In the genomic region with DNA sequence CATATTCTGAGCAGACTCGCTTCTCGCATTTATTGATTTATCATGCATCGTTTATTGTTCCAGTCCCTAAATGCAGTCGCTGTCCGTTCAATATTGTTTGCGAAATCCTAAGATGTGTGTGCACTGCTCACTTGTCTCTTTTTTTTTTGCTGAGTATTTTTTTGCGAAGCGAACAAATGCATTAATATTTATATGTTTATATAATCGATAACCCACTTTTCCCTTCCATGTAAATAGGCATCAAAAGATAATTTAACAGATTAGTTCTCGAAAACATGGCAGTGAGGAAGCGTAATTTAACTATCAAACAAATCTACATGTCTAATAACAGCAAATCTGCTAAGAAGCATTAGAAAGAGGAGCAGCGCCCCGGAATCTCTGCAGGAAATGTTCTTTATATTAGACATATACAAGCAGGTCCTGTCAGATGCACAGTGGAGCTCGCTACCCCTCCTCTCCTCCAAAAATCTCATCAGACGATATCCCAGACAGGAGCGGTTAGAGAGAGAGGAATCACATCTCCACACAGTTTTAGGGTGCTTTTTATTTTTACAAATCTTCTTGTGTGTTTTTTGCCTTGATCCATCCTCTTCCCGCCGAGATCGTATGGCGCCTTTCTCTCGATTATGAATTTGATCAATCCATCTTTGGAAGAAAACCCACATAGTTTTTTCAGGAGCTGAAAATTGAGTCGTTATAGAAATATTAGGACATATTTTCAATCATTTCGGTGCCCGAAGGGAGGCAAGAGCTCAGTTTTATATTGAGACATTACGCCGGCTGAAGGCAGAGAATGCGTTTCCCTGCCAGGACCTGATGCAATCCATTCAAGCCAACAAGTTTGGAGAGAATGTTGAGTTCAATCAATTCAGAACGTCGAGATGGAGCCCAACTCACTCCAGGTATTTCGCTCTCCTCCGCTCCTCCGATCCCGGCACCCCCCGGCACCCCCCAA, we compare ENCODE assay signal across 8 cellular contexts. TPM values are rescaled to one million over a fixed set of nuclear protein-coding genes. Genes with fewer than 3 reads are reported as not detected.
DNase-seq lines count a peak whose midpoint lies in the region; ATAC-seq, FAIRE-seq and TF ChIP-seq lines count a peak whose summit lies in the region.

A gene with protein sequence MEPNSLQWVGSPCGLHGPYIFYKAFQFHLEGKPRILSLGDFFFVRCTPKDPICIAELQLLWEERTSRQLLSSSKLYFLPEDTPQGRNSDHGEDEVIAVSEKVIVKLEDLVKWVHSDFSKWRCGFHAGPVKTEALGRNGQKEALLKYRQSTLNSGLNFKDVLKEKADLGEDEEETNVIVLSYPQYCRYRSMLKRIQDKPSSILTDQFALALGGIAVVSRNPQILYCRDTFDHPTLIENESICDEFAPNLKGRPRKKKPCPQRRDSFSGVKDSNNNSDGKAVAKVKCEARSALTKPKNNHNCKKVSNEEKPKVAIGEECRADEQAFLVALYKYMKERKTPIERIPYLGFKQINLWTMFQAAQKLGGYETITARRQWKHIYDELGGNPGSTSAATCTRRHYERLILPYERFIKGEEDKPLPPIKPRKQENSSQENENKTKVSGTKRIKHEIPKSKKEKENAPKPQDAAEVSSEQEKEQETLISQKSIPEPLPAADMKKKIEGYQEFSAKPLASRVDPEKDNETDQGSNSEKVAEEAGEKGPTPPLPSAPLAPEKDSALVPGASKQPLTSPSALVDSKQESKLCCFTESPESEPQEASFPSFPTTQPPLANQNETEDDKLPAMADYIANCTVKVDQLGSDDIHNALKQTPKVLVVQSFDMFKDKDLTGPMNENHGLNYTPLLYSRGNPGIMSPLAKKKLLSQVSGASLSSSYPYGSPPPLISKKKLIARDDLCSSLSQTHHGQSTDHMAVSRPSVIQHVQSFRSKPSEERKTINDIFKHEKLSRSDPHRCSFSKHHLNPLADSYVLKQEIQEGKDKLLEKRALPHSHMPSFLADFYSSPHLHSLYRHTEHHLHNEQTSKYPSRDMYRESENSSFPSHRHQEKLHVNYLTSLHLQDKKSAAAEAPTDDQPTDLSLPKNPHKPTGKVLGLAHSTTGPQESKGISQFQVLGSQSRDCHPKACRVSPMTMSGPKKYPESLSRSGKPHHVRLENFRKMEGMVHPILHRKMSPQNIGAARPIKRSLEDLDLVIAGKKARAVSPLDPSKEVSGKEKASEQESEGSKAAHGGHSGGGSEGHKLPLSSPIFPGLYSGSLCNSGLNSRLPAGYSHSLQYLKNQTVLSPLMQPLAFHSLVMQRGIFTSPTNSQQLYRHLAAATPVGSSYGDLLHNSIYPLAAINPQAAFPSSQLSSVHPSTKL (plus strand): TSS at position 871 of the 955 bp plus-strand sequence. CDS start 11 bp downstream, at position 882.

- H2BK15ac ChIP-seq in neuronal stem cell (ENCODE audit: low read length): no peak within 1 kb of the TSS

- H3K9me3 ChIP-seq in adrenal gland (replicated peaks in 1 of 3) (no peaks in the 10 kb centered on the region), neuronal stem cell (replicated peaks in 1 of 2; ENCODE audit: control insufficient read depth in 2 of 2, insufficient read depth in 1 of 2, low read depth in 1 of 2, low read length in 2 of 2) (no peaks in the 10 kb centered on the region)

- H3K36me3 ChIP-seq in adrenal gland (replicated peaks in 1 of 2): no peaks in the 10 kb centered on the region
- H3K36me3 ChIP-seq in neuronal stem cell (replicated peaks in 1 of 2; ENCODE audit: control insufficient read depth in 2 of 2, insufficient read depth in 2 of 2, low read length in 2 of 2): no peaks in the 10 kb centered on the region

- no peak within 1 kb of the TSS for H3K18ac ChIP-seq in neuronal stem cell (ENCODE audit: low read length)

- H2BK5ac ChIP-seq in neuronal stem cell (ENCODE audit: low read length): no peak within 1 kb of the TSS

- peak; percentile 68 for DNase-seq in Caki2 (ENCODE audit: low read depth)
- DNase-seq in HTR-8/SVneo (ENCODE audit: insufficient read length, low spot score): peak; percentile 74
- peak; percentile 58 for DNase-seq in RPMI8226
- DNase-seq in adrenal gland: peak; percentile 30 to 64 (median 60)
- no peak for DNase-seq in Right ventricle myocardium inferior (ENCODE audit: missing footprints)
- DNase-seq in neuronal stem cell (ENCODE audit: low spot score): peak; percentile 50

- no peaks in the 10 kb centered on the region for H3K79me1 ChIP-seq in neuronal stem cell (ENCODE audit: low read depth, low read length)

- H3K4ac ChIP-seq in neuronal stem cell (ENCODE audit: low read length): no peak within 1 kb of the TSS

- peak within 1 kb of the TSS; percentile 89 to 99 (median 94) for H3K27ac ChIP-seq in adrenal gland
- peak within 1 kb of the TSS; percentile 57 for H3K27ac ChIP-seq in neuronal stem cell (replicated peaks; ENCODE audit: low read length)

- FAIRE-seq in HTR-8/SVneo (lab: Jason Lieb, UNC): no peak

- no peak within 1 kb of the TSS for H3K14ac ChIP-seq in neuronal stem cell (ENCODE audit: low read length)

- H3K4me3 ChIP-seq in adrenal gland: peak within 1 kb of the TSS; percentile 57 to 78 (median 67)
- H3K4me3 ChIP-seq in neuronal stem cell (ENCODE audit: low read length in 2 of 2): peak within 1 kb of the TSS; percentile 63 to 78

- peak within 1 kb of the TSS; percentile 95 for H2AFZ ChIP-seq in neuronal stem cell (ENCODE audit: low read length)

- ATAC-seq in Right ventricle myocardium inferior (no peak), HG03460 (IDR thresholded peaks at IDR 0.05; ENCODE audit: unreplicated experiment) (no peak), HG02623 (IDR thresholded peaks at IDR 0.05; ENCODE audit: unreplicated experiment) (no peak)

- H4K91ac ChIP-seq in neuronal stem cell (ENCODE audit: low read depth, low read length, poor library complexity): no peak within 1 kb of the TSS

- H3K4me1 ChIP-seq in adrenal gland (replicated peaks in 1 of 2): peaks cover 20 to 42% of the 10 kb centered on the region in 2 donors
- H3K4me1 ChIP-seq in neuronal stem cell (ENCODE audit: control insufficient read depth in 2 of 2, insufficient read depth in 1 of 2, low read depth in 1 of 2, low read length in 2 of 2): peaks cover 4 to 5% of the 10 kb centered on the region in 2 donors

- no peak for TF ChIP-seq CTCF in adrenal gland (IDR thresholded peaks at IDR 0.05)

- in situ Hi-C loops in Caki2 (cut with HindIII; ENCODE audit: low pct_unique_long_range_greater_than_20kb, low sequenced_read_pairs): no loop called here

- H4K8ac ChIP-seq in neuronal stem cell (ENCODE audit: low read depth, low read length): no peak within 1 kb of the TSS

- H2BK12ac ChIP-seq in neuronal stem cell (ENCODE audit: low read length): no peak within 1 kb of the TSS

- no peak within 1 kb of the TSS for H2BK120ac ChIP-seq in neuronal stem cell (ENCODE audit: low read depth, low read length)

- peak within 1 kb of the TSS; percentile 91 for H3K4me2 ChIP-seq in neuronal stem cell (ENCODE audit: insufficient read depth, low read length, poor library complexity, severe bottlenecking)

- H2AK5ac ChIP-seq in neuronal stem cell (ENCODE audit: low read depth, low read length): no peak within 1 kb of the TSS

- 0 to 1% (median 1%) methylated on average over 30 to 34 of the region's 34 CpGs for WGBS in adrenal gland, 4 donors
- WGBS in neuronal stem cell (ENCODE audit: extremely low coverage in 2 of 2, insufficient read length in 2 of 2, insufficient replicate concordance in 1 of 2), 2 donors: no CpG with 5 or more reads among the region's 34 CpGs

- no peak within 1 kb of the TSS for H3K23ac ChIP-seq in neuronal stem cell (ENCODE audit: low read depth, low read length, poor library complexity)

- no peak within 1 kb of the TSS for H3K9ac ChIP-seq in neuronal stem cell (ENCODE audit: low read depth, low read length, poor library complexity)

- H3K27me3 ChIP-seq in adrenal gland (no peaks in the 10 kb centered on the region), neuronal stem cell (ENCODE audit: control insufficient read depth in 3 of 3, insufficient read depth in 3 of 3, low read depth in 1 of 3, low read length in 3 of 3) (peaks cover 0 to 10% (median 0%) of the 10 kb centered on the region in 3 experiments)

- no peak for TF ChIP-seq POLR2A in adrenal gland (IDR thresholded peaks at IDR 0.05)

- intact Hi-C loops in adrenal gland (cut with DNase I): loop anchor here in 1 of 2 donors (10.0 kb wide), 1 partner anchor 344 kb away; no protein-coding TSS in a partner anchor
- intact Hi-C loops in Right ventricle myocardium inferior (cut with DNase I): loop anchor here (2.0 to 5.0 kb wide), 3 partner anchors 41 to 146 kb away; no protein-coding TSS in a partner anchor

RNA-seq across cellular contexts. Expression of the gene that starts here (rescaled TPM):
- 2.3 and 3.1 TPM in 2 replicates for total RNA-seq in Caki2 (2014; rRNA removed; shearing (Covaris generic); ENCODE audit: low replicate concordance)
- total RNA-seq in adrenal gland: 10 to 100 TPM in 7 of 8 donors, 1 to 10 TPM in 1; 8.6 to 42.4 (median 30.8) TPM
- polyA plus RNA-seq in adrenal gland: 10 to 100 TPM in 1 of 3 donors, 1 to 10 TPM in 2; 5.7 to 10.7 (median 9.0) TPM
- total RNA-seq in Right ventricle myocardium inferior: 14.0 TPM
- polyA plus RNA-seq in neuronal stem cell (2013, experiment 1 of 2): 1.8 TPM
- 1.8 TPM for polyA plus RNA-seq in neuronal stem cell (2013, experiment 2 of 2)
